In the genomic region with DNA sequence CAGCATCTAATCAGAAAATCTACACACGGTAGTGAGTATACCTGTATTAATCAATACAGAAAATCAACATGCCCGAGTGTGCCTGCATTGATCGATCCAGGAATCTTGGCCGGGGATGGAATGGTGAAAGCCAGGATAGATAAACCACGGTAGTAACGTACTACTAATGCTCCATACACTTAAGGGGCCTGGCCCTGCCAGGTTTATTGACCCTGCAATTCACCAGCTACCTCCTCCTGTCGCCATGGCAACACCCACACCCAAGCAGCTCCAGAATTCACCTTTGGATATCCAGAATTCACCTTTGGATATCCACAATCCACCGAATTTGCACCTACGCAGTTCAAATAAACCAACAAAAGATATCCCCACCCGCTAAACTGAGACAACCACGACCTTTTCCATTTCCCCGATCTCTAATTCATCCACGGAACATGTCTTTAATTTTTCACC, we compare ENCODE assay signal across 8 cellular contexts. TPM values are rescaled to one million over a fixed set of nuclear protein-coding genes. Genes with fewer than 3 reads are reported as not detected.
DNase-seq lines count a peak whose midpoint lies in the region; ATAC-seq, FAIRE-seq and TF ChIP-seq lines count a peak whose summit lies in the region.

No MANE protein-coding gene starts in this region.

- H3K23ac ChIP-seq in trophoblast cell (ENCODE audit: low read length), result no peak overlapping the region

- peaks cover 33% of the 10 kb centered on the region for H3K4me1 ChIP-seq in BLaER1
- peaks cover 8 to 11% of the 10 kb centered on the region in 2 experiments for H3K4me1 ChIP-seq in trophoblast cell (ENCODE audit: control insufficient read depth in 1 of 2, insufficient read depth in 2 of 2, low read length in 2 of 2)

- H3K79me2 ChIP-seq in trophoblast cell (ENCODE audit: control insufficient read depth, insufficient read depth, low read length, poor library complexity), result peaks cover 11% of the 10 kb centered on the region

- FAIRE-seq in GM12891 (lab: Jason Lieb, UNC), result no peak

- no peaks in the 10 kb centered on the region for H3K27me3 ChIP-seq in BLaER1
- no peaks in the 10 kb centered on the region for H3K27me3 ChIP-seq in trophoblast cell (ENCODE audit: insufficient read depth, low read length)

- H3K27ac ChIP-seq in BLaER1, result peak overlapping the region; percentile 99
- no peak overlapping the region for H3K27ac ChIP-seq in trophoblast cell (ENCODE audit: low read depth, low read length)

- peak overlapping the region; percentile 3 for H4K91ac ChIP-seq in trophoblast cell (ENCODE audit: low read depth, low read length)

- no CpG with 5 or more reads among the region's 13 CpGs for WGBS in trophoblast cell (ENCODE audit: extremely low coverage, insufficient coverage, insufficient read length)

- H2AK5ac ChIP-seq in trophoblast cell (ENCODE audit: low read length), result no peak overlapping the region

- no peak overlapping the region for H3K18ac ChIP-seq in trophoblast cell (ENCODE audit: low read length)

- DNase-seq in HuH-7 (ENCODE audit: low spot score) (peak; percentile 56), SK-N-DZ (ENCODE audit: low spot score) (peak; percentile 29), fibroblast of villous mesenchyme (ENCODE audit: low read depth) (no peak), trophoblast cell (no peak), mesenteric fat pad (ENCODE audit: low spot score) (no peak), GM12891 (ENCODE audit: insufficient read length, low spot score) (no peak)

- H3K36me3 ChIP-seq in BLaER1 (no peaks in the 10 kb centered on the region), trophoblast cell (ENCODE audit: control insufficient read depth in 1 of 2, insufficient read depth in 2 of 2, low read length in 2 of 2) (no peaks in the 10 kb centered on the region)

- no peak overlapping the region for H4K12ac ChIP-seq in trophoblast cell (ENCODE audit: low read depth, low read length)

- no peak overlapping the region for H2AFZ ChIP-seq in trophoblast cell (ENCODE audit: insufficient read depth, low read length, poor library complexity)

- H3K4ac ChIP-seq in trophoblast cell (ENCODE audit: low read depth, low read length), result no peak overlapping the region

- no peak for TF ChIP-seq POLR2A in GM12891 (IDR thresholded peaks at IDR 0.05; ENCODE audit: low read depth, low read length)

- H3K9me3 ChIP-seq in BLaER1 (no peaks in the 10 kb centered on the region), trophoblast cell (ENCODE audit: insufficient read depth, low read depth, low read length) (no peaks in the 10 kb centered on the region)

- H3K79me1 ChIP-seq in trophoblast cell (ENCODE audit: low read length), result peaks cover 15% of the 10 kb centered on the region

- TF ChIP-seq CTCF in fibroblast of villous mesenchyme (IDR thresholded peaks at IDR 0.05; ENCODE audit: insufficient read depth, low read depth, low read length), result no peak

- ATAC-seq in HG02763 (IDR thresholded peaks at IDR 0.05; ENCODE audit: unreplicated experiment), result no peak

- peak overlapping the region; percentile 78 for H3K14ac ChIP-seq in trophoblast cell (ENCODE audit: low read length)

- H3K4me2 ChIP-seq in BLaER1 (peak overlapping the region; percentile 97), trophoblast cell (ENCODE audit: low read length) (peak overlapping the region; percentile 83)

- H2BK120ac ChIP-seq in trophoblast cell (ENCODE audit: insufficient read depth, low read length, poor library complexity), result no peak overlapping the region

- peak overlapping the region; percentile 77 for H3K4me3 ChIP-seq in BLaER1
- peak overlapping the region; percentile 77 for H3K4me3 ChIP-seq in fibroblast of villous mesenchyme (ENCODE audit: low read depth, low read length)
- H3K4me3 ChIP-seq in trophoblast cell (ENCODE audit: low read depth, low read length), result no peak overlapping the region

- H2BK12ac ChIP-seq in trophoblast cell (ENCODE audit: low read length), result no peak overlapping the region

- peak overlapping the region; percentile 94 for H4K8ac ChIP-seq in trophoblast cell (ENCODE audit: low read depth, low read length)

- H2BK5ac ChIP-seq in trophoblast cell (ENCODE audit: low read depth, low read length, poor library complexity), result no peak overlapping the region

- H3K9ac ChIP-seq in BLaER1 (peak overlapping the region; percentile 94), trophoblast cell (ENCODE audit: low read length) (peak overlapping the region; percentile 72)

- H4K20me1 ChIP-seq in BLaER1, result no peaks in the 10 kb centered on the region

TF ChIP-seq in GM12891, 5 proteins besides CTCF, POLR2A, EP300 and RAD21:
- TF ChIP-seq TAF1 (IDR thresholded peaks at IDR 0.05; ENCODE audit: low read depth, low read length), result no peak
- no peak for TF ChIP-seq POU2F2 (IDR thresholded peaks at IDR 0.05; ENCODE audit: low read depth, low read length)
- no peak for TF ChIP-seq SPI1 (IDR thresholded peaks at IDR 0.05; ENCODE audit: low read depth, low read length)
- no peak for TF ChIP-seq PAX5 (IDR thresholded peaks at IDR 0.05; ENCODE audit: insufficient read depth, low read length, severe bottlenecking)
- no peak for TF ChIP-seq POLR2AphosphoS5 (IDR thresholded peaks at IDR 0.05; ENCODE audit: low read depth, low read length)

RNA-seq across cellular contexts. Expression of gene CALM1, which starts 14.8 kb away (rescaled TPM):
- 186 and 236 TPM in 2 replicates for polyA plus RNA-seq in SK-N-DZ (2014; cell fraction: cytosol; rRNA removed)
- polyA plus RNA-seq in SK-N-DZ (2014; cell fraction: nucleus; rRNA removed), result 125 and 159 TPM in 2 replicates
- 173 and 286 TPM in 2 replicates for total RNA-seq in fibroblast of villous mesenchyme
- polyA plus RNA-seq in trophoblast cell (2013), result 518 and 520 TPM in 2 replicates
- total RNA-seq in mesenteric fat pad, result 549 TPM
- polyA plus RNA-seq in GM12891 (2012; ENCODE audit: low read depth, missing spikeins), result 145 TPM

RNA-seq across cellular contexts. Expression of gene NRDE2, which starts 50.3 kb away (rescaled TPM):
- 3.9 and 5.4 TPM in 2 replicates for polyA plus RNA-seq in SK-N-DZ (2014; cell fraction: cytosol; rRNA removed)
- 7.1 and 7.6 TPM in 2 replicates for polyA plus RNA-seq in SK-N-DZ (2014; cell fraction: nucleus; rRNA removed)
- total RNA-seq in fibroblast of villous mesenchyme, result 10.0 and 12.1 TPM in 2 replicates
- polyA plus RNA-seq in trophoblast cell (2013), result 5.8 and 6.0 TPM in 2 replicates
- total RNA-seq in mesenteric fat pad, result 17.2 TPM
- 8.8 TPM for polyA plus RNA-seq in GM12891 (2012; ENCODE audit: low read depth, missing spikeins)

Comparison
In these comparisons a context has a peak if more than half of its experiments do, and no peak if none do; other contexts are left out.
1. DNase-seq: peak in HuH-7 (single experiment) and SK-N-DZ (single experiment); none in fibroblast of villous mesenchyme (single experiment), trophoblast cell (0 of 2), mesenteric fat pad (single experiment) and GM12891 (single experiment).